In the genomic region with DNA sequence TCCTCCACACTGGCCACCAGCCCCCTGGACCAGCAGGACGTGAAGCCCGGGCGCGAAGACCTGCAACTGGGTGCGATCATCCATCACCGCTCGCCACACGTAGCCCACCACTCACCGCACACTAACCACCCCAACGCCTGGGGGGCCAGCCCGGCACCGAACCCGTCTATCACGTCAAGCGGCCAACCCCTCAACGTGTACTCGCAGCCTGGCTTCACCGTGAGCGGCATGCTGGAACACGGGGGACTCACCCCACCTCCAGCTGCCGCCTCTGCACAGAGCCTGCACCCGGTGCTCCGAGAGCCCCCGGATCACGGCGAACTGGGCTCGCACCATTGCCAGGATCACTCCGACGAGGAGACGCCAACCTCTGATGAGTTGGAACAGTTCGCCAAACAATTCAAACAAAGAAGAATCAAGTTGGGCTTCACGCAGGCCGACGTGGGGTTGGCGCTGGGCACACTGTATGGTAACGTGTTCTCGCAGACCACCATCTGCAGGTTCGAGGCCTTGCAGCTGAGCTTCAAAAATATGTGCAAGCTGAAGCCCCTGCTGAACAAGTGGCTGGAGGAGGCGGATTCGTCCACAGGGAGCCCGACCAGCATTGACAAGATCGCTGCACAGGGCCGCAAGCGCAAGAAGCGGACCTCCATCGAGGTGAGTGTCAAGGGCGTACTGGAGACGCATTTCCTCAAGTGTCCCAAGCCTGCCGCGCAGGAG, we compare ENCODE assay signal across 25 cellular contexts. TPM values are rescaled to one million over a fixed set of nuclear protein-coding genes. Genes with fewer than 3 reads are reported as not detected.
DNase-seq lines count a peak whose midpoint lies in the region; ATAC-seq and TF ChIP-seq lines count a peak whose summit lies in the region.
"Had no signal": no experiment of that assay in that cellular context is flagged by ENCODE, and none has a peak within 500 bp of the region (broad histone marks: within the 10 kb centered on the region; RNA-seq: fewer than 3 reads in every experiment).

No MANE protein-coding gene starts in this region.

- no peak overlapping the region for H3K4ac ChIP-seq in IMR-90 (ENCODE audit: low read depth, low read length)

- H3K18ac ChIP-seq in IMR-90 (ENCODE audit: low read depth, low read length), result no peak overlapping the region

- H3K4me1 ChIP-seq in IMR-90 (ENCODE audit: control insufficient read depth, insufficient read depth, low read length) (no peaks in the 10 kb centered on the region), endodermal cell (ENCODE audit: control insufficient read depth, insufficient read depth, low read length) (no peaks in the 10 kb centered on the region), neural progenitor cell (no peaks in the 10 kb centered on the region)

- H2BK120ac ChIP-seq in IMR-90 (ENCODE audit: low read depth, low read length), result no peak overlapping the region

- no peaks in the 10 kb centered on the region for H3K9me1 ChIP-seq in IMR-90 (ENCODE audit: insufficient read depth, low read length)

- 26% methylated on average over 22 of the region's 50 CpGs; no CpG with 5 or more reads in 1 of the 2 experiments for WGBS in IMR-90 (ENCODE audit: extremely low coverage in 2 of 2, insufficient read length in 1 of 2), 2 experiments
- 10 to 17% methylated on average over 1 to 50 of the region's 50 CpGs for WGBS in endodermal cell (ENCODE audit: insufficient coverage in 1 of 2, insufficient read length in 1 of 2), 2 experiments

- no peak overlapping the region for H2BK20ac ChIP-seq in IMR-90 (ENCODE audit: low read depth, low read length)

- H2AFZ ChIP-seq in IMR-90 (replicated peaks; ENCODE audit: low read length, poor library complexity) (peak overlapping the region; percentile 21), neural progenitor cell (replicated peaks) (no peak overlapping the region)

- no peaks in the 10 kb centered on the region for H3K36me3 ChIP-seq in IMR-90 (ENCODE audit: control insufficient read depth, insufficient read depth, low read length)
- no peaks in the 10 kb centered on the region for H3K36me3 ChIP-seq in endodermal cell (ENCODE audit: control insufficient read depth, insufficient read depth, low read length)
- no peaks in the 10 kb centered on the region for H3K36me3 ChIP-seq in neural progenitor cell

- TF ChIP-seq CTCF in IMR-90 (conservative IDR thresholded peaks at IDR 0.05; ENCODE audit: low read depth, low read length) (no peak), endodermal cell (conservative IDR thresholded peaks at IDR 0.05) (no peak), neural progenitor cell (IDR thresholded peaks at IDR 0.05) (no peak)

- H3K4me3 ChIP-seq in IMR-90 (ENCODE audit: insufficient read depth, low read depth, low read length) (no peak overlapping the region), endodermal cell (ENCODE audit: low read length) (peak overlapping the region; percentile 65), neural progenitor cell (peak overlapping the region; percentile 40)

- peaks cover 2% of the 10 kb centered on the region; the same call in 1 of the 2 replicates for H3K27me3 ChIP-seq in IMR-90 (ENCODE audit: control insufficient read depth, insufficient read depth, low read length)
- H3K27me3 ChIP-seq in endodermal cell (ENCODE audit: control insufficient read depth, insufficient read depth, low read length, poor library complexity, severe bottlenecking), result peaks cover 85% of the 10 kb centered on the region
- H3K27me3 ChIP-seq in neural progenitor cell, result peaks cover 85% of the 10 kb centered on the region

- H3K4me2 ChIP-seq in IMR-90 (ENCODE audit: low read depth, low read length), result no peak overlapping the region; the same call in 1 of the 2 replicates
- H3K4me2 ChIP-seq in neural progenitor cell, result peak overlapping the region; percentile 73

- no TSS peak for BruUV-seq in IMR-90 (replicated peaks; lab: Mats Ljungman, UMichigan)

- H2BK5ac ChIP-seq in IMR-90 (ENCODE audit: low read depth, low read length, poor library complexity, severe bottlenecking), result no peak overlapping the region

- H3K27me3 Mint-ChIP-seq in endodermal cell (ENCODE audit: insufficient read depth) (peaks cover 80% of the 10 kb centered on the region), neural progenitor cell (ENCODE audit: insufficient read depth, low read depth) (peaks cover 6% of the 10 kb centered on the region)

- no peak for TF ChIP-seq POLR2A in IMR-90 (IDR thresholded peaks at IDR 0.05; ENCODE audit: low read depth, low read length)

- H2AK5ac ChIP-seq in IMR-90 (ENCODE audit: low read depth, low read length), result no peak overlapping the region

- H4K5ac ChIP-seq in IMR-90 (ENCODE audit: low read depth, low read length), result no peak overlapping the region

- no peak overlapping the region for H3K27ac ChIP-seq in IMR-90 (ENCODE audit: insufficient read depth, low read length)
- no peak overlapping the region for H3K27ac ChIP-seq in endodermal cell (ENCODE audit: low read depth, low read length)
- H3K27ac ChIP-seq in neural progenitor cell, result no peak overlapping the region
- H3K27ac ChIP-seq: HL-60, VCaP had no signal

- no peak overlapping the region for H3K23ac ChIP-seq in IMR-90 (ENCODE audit: low read depth, low read length)

- H3K4me3 Mint-ChIP-seq in endodermal cell (peak overlapping the region; percentile 57), neural progenitor cell (peak overlapping the region; percentile 87)
- H3K4me3 Mint-ChIP-seq: activated CD8-positive, alpha-beta T cell treated with anti-CD3 and anti-CD28 coated beads for 36 hours; stimulated activated naive CD8-positive, alpha-beta T cell treated with anti-CD3 and anti-CD28 coated beads, Interleukin-15, Interleukin-2, amounts not matched to agents 100 ng/mL and 50 ng/mL, for 24 hours had no signal

- no peak overlapping the region for H3K56ac ChIP-seq in IMR-90 (ENCODE audit: extremely low read depth, insufficient read depth, low read length)

- H2AK9ac ChIP-seq in IMR-90 (replicated peaks; ENCODE audit: low read depth, low read length, poor library complexity), result no peak overlapping the region

- H3K4me1 Mint-ChIP-seq in endodermal cell (peaks cover 28% of the 10 kb centered on the region), neural progenitor cell (peaks cover 46% of the 10 kb centered on the region)
- H3K4me1 Mint-ChIP-seq: CD14-positive monocyte had no signal

- H4K8ac ChIP-seq in IMR-90 (ENCODE audit: low read depth in 2 of 2, low read length in 2 of 2), result no peak overlapping the region

- POLR2A ChIA-PET in IMR-90 (lab: Charles Lee; ENCODE audit: unreplicated experiment), result no interaction called here

- CTCF ChIA-PET in IMR-90 (lab: Yijun Ruan, JAX), result no interaction called here

- in situ Hi-C loops in IMR-90 (cut with MboI; ENCODE audit: low sequenced_read_pairs), result no loop called here

- no peak overlapping the region for H3K14ac ChIP-seq in IMR-90 (replicated peaks; ENCODE audit: low read depth, low read length)

- H3K36me3 Mint-ChIP-seq in endodermal cell (ENCODE audit: low read depth) (no peaks in the 10 kb centered on the region), neural progenitor cell (no peaks in the 10 kb centered on the region)

- no peak overlapping the region for H3K9ac ChIP-seq in IMR-90 (ENCODE audit: low read depth, low read length)
- no peak overlapping the region for H3K9ac ChIP-seq in endodermal cell (ENCODE audit: extremely low read depth, low read length, poor library complexity, severe bottlenecking)
- no peak overlapping the region for H3K9ac ChIP-seq in neural progenitor cell

- intact Hi-C loops in IMR-90 (cut with micrococcal nuclease), result no loop called here

- no peaks in the 10 kb centered on the region for H4K20me1 ChIP-seq in IMR-90 (ENCODE audit: insufficient read depth, low read length)
- H4K20me1 ChIP-seq in neural progenitor cell (ENCODE audit: low read depth), result peaks cover 18% of the 10 kb centered on the region

- ATAC-seq in IMR-90 (ENCODE audit: low read depth) (no peak), GM19023 (IDR thresholded peaks at IDR 0.05; ENCODE audit: unreplicated experiment) (no peak)
- ATAC-seq: activated CD8-positive, alpha-beta T cell treated with anti-CD3 and anti-CD28 coated beads for 36 hours; Right ventricle myocardium inferior had no signal

- H3K27ac Mint-ChIP-seq in endodermal cell, result no peak overlapping the region
- H3K27ac Mint-ChIP-seq in neural progenitor cell, result peak overlapping the region; percentile 90
- H3K27ac Mint-ChIP-seq: activated CD8-positive, alpha-beta T cell treated with anti-CD3 and anti-CD28 coated beads for 36 hours; activated naive CD8-positive, alpha-beta T cell treated with anti-CD3 and anti-CD28 coated beads for 36 hours; stimulated activated naive CD8-positive, alpha-beta T cell treated with anti-CD3 and anti-CD28 coated beads, Interleukin-15, Interleukin-2, amounts not matched to agents 100 ng/mL and 50 ng/mL, for 24 hours had no signal

- H2BK15ac ChIP-seq in IMR-90 (ENCODE audit: low read depth, low read length), result no peak overlapping the region

- no peak for TF ChIP-seq RAD21 in IMR-90 (IDR thresholded peaks at IDR 0.05; ENCODE audit: low read length)

- H3K9me3 ChIP-seq in IMR-90 (ENCODE audit: control insufficient read depth, insufficient read depth, low read length) (no peaks in the 10 kb centered on the region; the same call in 1 of the 2 replicates), endodermal cell (ENCODE audit: control insufficient read depth, low read length) (no peaks in the 10 kb centered on the region), neural progenitor cell (ENCODE audit: low read depth) (no peaks in the 10 kb centered on the region)

- dilution Hi-C loops in IMR-90 (cut with HindIII; ENCODE audit: low sequenced_read_pairs, unreplicated experiment), result no loop called here

- H3K79me2 ChIP-seq in neural progenitor cell (ENCODE audit: low read depth), result no peaks in the 10 kb centered on the region

- H3K79me1 ChIP-seq in IMR-90 (ENCODE audit: low read depth in 1 of 2, low read length in 2 of 2), result no peaks in the 10 kb centered on the region

- H3K9me3 Mint-ChIP-seq in endodermal cell (peaks cover 51% of the 10 kb centered on the region), neural progenitor cell (peaks cover 2% of the 10 kb centered on the region)
- H3K9me3 Mint-ChIP-seq: activated CD8-positive, alpha-beta T cell treated with anti-CD3 and anti-CD28 coated beads for 36 hours; stimulated activated naive CD8-positive, alpha-beta T cell treated with anti-CD3 and anti-CD28 coated beads, Interleukin-15, Interleukin-2, amounts not matched to agents 100 ng/mL and 50 ng/mL, for 24 hours had no signal

- DNase-seq in DMS53 (lab: John Stamatoyannopoulos, UW) (peak; percentile 73), IMR-90 (no peak), endodermal cell (peak; percentile 65), neural progenitor cell (ENCODE audit: low spot score) (peak; percentile 9), cerebellar cortex (ENCODE audit: low spot score) (no peak), EL (no peak), midbrain (lab: John Stamatoyannopoulos, UW) (no peak)
- DNase-seq: ACHN; activated CD8-positive, alpha-beta T cell treated with anti-CD3 and anti-CD28 coated beads for 36 hours; activated naive CD8-positive, alpha-beta T cell treated with anti-CD3 and anti-CD28 coated beads for 36 hours; DMS 273 treated with DMSO at 0.1 percent for 48 hours; effector CD8-positive, alpha-beta T cell; KG1; NCI-H1092; NCI-H2081; NCI-H524 had no signal

- H4K91ac ChIP-seq in IMR-90 (ENCODE audit: insufficient read depth, low read depth, low read length), result no peak overlapping the region

- H3F3A ChIP-seq in neural progenitor cell (ENCODE audit: low read depth), result no peaks in the 10 kb centered on the region

RNA-seq across cellular contexts. Expression of gene POU3F4, which starts 0.6 kb away (rescaled TPM):
- total RNA-seq in IMR-90 (2012; rRNA removed) (not detected in 2 replicates), endodermal cell (under 1 TPM in 1 of 2 donors, not detected in 1; 0.24 TPM), neural progenitor cell (ENCODE audit: low replicate concordance) (not detected in 2 replicates)
- not detected in 2 replicates for polyA plus RNA-seq in IMR-90 (2012; rRNA removed)
- not detected in 2 replicates for polyA plus RNA-seq in IMR-90 (2012; cell fraction: cytosol; rRNA removed)
- polyA plus RNA-seq in IMR-90 (2012; cell fraction: nucleus; rRNA removed; ENCODE audit: low replicate concordance), result not detected in 2 replicates
- 17.5 TPM for polyA plus RNA-seq in endodermal cell (2013, experiment 1 of 2)
- polyA plus RNA-seq in endodermal cell (2013, experiment 2 of 2), result 12.7 TPM
- total RNA-seq: activated CD8-positive, alpha-beta T cell treated with anti-CD3 and anti-CD28 coated beads for 36 hours; activated naive CD8-positive, alpha-beta T cell treated with anti-CD3 and anti-CD28 coated beads for 36 hours; right cardiac atrium; Right ventricle myocardium inferior; T-helper 1 cell treated with Interleukin-12 subunit alpha and Interleukin-12 subunit beta and Interleukin-4 antibody, amounts not matched to agents 30 ng/mL and 1 ng/mL, for 36 hours had no signal
- polyA plus RNA-seq: CD14-positive monocyte, keratinocyte, right cardiac atrium had no signal

Comparison
In these comparisons a context has a peak if more than half of its experiments do, and no peak if none do; other contexts are left out.
1. DNase-seq: peak in DMS53 (single experiment), endodermal cell (single experiment) and neural progenitor cell (single experiment); none in IMR-90 (single experiment), cerebellar cortex (single experiment), EL (single experiment) and midbrain (single experiment).